12 cellular contexts compared by ENCODE assay signal in the genomic region with DNA sequence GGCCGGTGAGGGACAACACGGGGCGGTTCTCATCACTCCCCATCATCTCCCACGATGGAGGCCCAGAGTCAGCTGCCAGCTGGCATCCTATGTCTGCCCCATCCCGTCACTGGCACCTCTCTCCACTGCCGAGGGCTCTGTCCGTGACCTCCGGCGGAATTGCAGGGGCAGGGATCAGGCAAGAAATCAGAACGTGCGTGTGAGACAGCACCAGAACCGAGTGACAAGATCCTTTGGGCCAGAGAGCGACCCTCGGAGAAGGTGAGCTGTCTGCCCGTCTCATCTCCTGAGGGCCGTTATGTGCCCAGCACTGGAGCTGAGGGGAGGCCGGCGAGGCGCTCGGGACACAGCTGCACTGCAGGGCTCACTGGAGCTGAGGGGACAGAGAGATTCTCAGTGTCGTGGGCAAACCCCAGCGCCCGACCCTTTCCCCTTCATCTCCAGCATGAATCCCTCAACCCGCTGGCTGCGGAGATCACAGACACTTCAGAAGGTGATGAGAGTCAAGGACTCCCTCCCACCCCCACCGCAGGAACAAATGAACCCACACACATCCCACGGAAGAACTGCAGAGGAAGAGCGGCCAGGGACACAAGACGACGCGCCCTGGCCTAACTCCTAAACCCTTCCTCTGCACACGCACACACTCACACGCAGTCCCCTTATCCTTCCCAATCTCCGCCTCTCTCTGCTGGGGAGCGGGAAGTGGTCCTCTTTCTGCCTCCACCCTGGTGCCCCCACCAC.
DNase-seq lines count a peak whose midpoint lies in the region; ATAC-seq, FAIRE-seq and TF ChIP-seq lines count a peak whose summit lies in the region.
"Had no signal": no experiment of that assay in that cellular context is flagged by ENCODE, and none has a peak within 500 bp of the region (broad histone marks: within the 10 kb centered on the region; RNA-seq: fewer than 3 reads in every experiment).

No MANE protein-coding gene starts in this region.

- H4K20me1 ChIP-seq in astrocyte (ENCODE audit: insufficient read depth, low read length): no peaks in the 10 kb centered on the region

- H3K4me2 ChIP-seq in astrocyte (ENCODE audit: low read length): no peak overlapping the region

- H3K27ac Mint-ChIP-seq in astrocyte (ENCODE audit: unreplicated experiment) (peak overlapping the region; percentile 50), nephron progenitor cell (peak overlapping the region; percentile 82), endothelial cell (ENCODE audit: unreplicated experiment) (no peak overlapping the region)
- H3K27ac Mint-ChIP-seq: stimulated activated naive B cell treated with anti-CD40 and anti-IgM and Interleukin-4, amounts not matched to agents 10 μg/mL and 1 μg/mL and 100 μg/mL, for 72 hours had no signal

- H3K9me3 Mint-ChIP-seq in astrocyte (ENCODE audit: unreplicated experiment) (peaks cover 7% of the 10 kb centered on the region), nephron progenitor cell (no peaks in the 10 kb centered on the region), endothelial cell (ENCODE audit: unreplicated experiment) (no peaks in the 10 kb centered on the region)
- H3K9me3 Mint-ChIP-seq: stimulated activated naive B cell treated with anti-CD40 and anti-IgM and Interleukin-4, amounts not matched to agents 10 μg/mL and 1 μg/mL and 100 μg/mL, for 72 hours had no signal

- no peak overlapping the region for H3K4me3 ChIP-seq in astrocyte (ENCODE audit: insufficient read depth, low read depth, low read length)
- H3K4me3 ChIP-seq in upper lobe of right lung: no peak overlapping the region

- H3K4me3 Mint-ChIP-seq in astrocyte (ENCODE audit: unreplicated experiment) (no peak overlapping the region), nephron progenitor cell (no peak overlapping the region), endothelial cell (ENCODE audit: unreplicated experiment) (no peak overlapping the region)
- H3K4me3 Mint-ChIP-seq: IgD-negative memory B cell; stimulated activated naive B cell treated with anti-CD40 and anti-IgM and Interleukin-4, amounts not matched to agents 10 μg/mL and 1 μg/mL and 100 μg/mL, for 72 hours had no signal

- H3K27me3 ChIP-seq in astrocyte (ENCODE audit: insufficient read depth, low read length) (no peaks in the 10 kb centered on the region), upper lobe of right lung (no peaks in the 10 kb centered on the region)

- H3K9ac ChIP-seq in astrocyte (ENCODE audit: low read length): no peak overlapping the region

- H3K4me1 Mint-ChIP-seq in astrocyte (ENCODE audit: low read depth, unreplicated experiment): peaks cover 69% of the 10 kb centered on the region
- H3K4me1 Mint-ChIP-seq in nephron progenitor cell: peaks cover 78% of the 10 kb centered on the region
- peaks cover 11% of the 10 kb centered on the region for H3K4me1 Mint-ChIP-seq in endothelial cell (ENCODE audit: unreplicated experiment)
- H3K4me1 Mint-ChIP-seq: IgD-negative memory B cell; stimulated activated naive B cell treated with anti-CD40 and anti-IgM and Interleukin-4, amounts not matched to agents 10 μg/mL and 1 μg/mL and 100 μg/mL, for 72 hours had no signal

- FAIRE-seq in astrocyte (lab: Jason Lieb, UNC): no peak

- peaks cover 44% of the 10 kb centered on the region for H3K36me3 Mint-ChIP-seq in astrocyte (ENCODE audit: low read depth, unreplicated experiment)
- H3K36me3 Mint-ChIP-seq in nephron progenitor cell (ENCODE audit: low read depth): peaks cover 66% of the 10 kb centered on the region
- H3K36me3 Mint-ChIP-seq in endothelial cell (ENCODE audit: low read depth, unreplicated experiment): peaks cover 18% of the 10 kb centered on the region
- H3K36me3 Mint-ChIP-seq: stimulated activated naive B cell treated with anti-CD40 and anti-IgM and Interleukin-4, amounts not matched to agents 10 μg/mL and 1 μg/mL and 100 μg/mL, for 72 hours had no signal

- peaks cover 76% of the 10 kb centered on the region for H3K79me2 ChIP-seq in astrocyte (ENCODE audit: insufficient read depth, low read length)

- intact Hi-C loops in cardiac septum (cut with DNase I): no loop called here
- intact Hi-C loops in upper lobe of right lung (cut with DNase I): no loop called here

- TF ChIP-seq CTCF in astrocyte (IDR thresholded peaks at IDR 0.05; ENCODE audit: insufficient read depth, low read depth, low read length) (no peak), nephron progenitor cell (IDR thresholded peaks at IDR 0.05) (no peak), upper lobe of right lung (IDR thresholded peaks at IDR 0.05) (no peak), endothelial cell (IDR thresholded peaks at IDR 0.05; ENCODE audit: unreplicated experiment) (no peak)

- H3K4me1 ChIP-seq in astrocyte (ENCODE audit: insufficient read depth, low read length) (peaks cover 50% of the 10 kb centered on the region), upper lobe of right lung (peaks cover 46% of the 10 kb centered on the region)

- H2AFZ ChIP-seq in astrocyte (ENCODE audit: low read depth, low read length): no peak overlapping the region

- H3K36me3 ChIP-seq in astrocyte (ENCODE audit: insufficient read depth, low read length) (peaks cover 67% of the 10 kb centered on the region), upper lobe of right lung (peaks cover 16% of the 10 kb centered on the region)

- H3K9me3 ChIP-seq in astrocyte (ENCODE audit: insufficient read depth, low read depth, low read length): peaks cover 12% of the 10 kb centered on the region
- no peaks in the 10 kb centered on the region for H3K9me3 ChIP-seq in upper lobe of right lung

- H3K27ac ChIP-seq in astrocyte (ENCODE audit: low read depth, low read length): peak overlapping the region; percentile 45
- peak overlapping the region; percentile 73 for H3K27ac ChIP-seq in upper lobe of right lung

- ATAC-seq in upper lobe of right lung: no peak
- ATAC-seq: stimulated activated naive B cell treated with anti-CD40 and anti-IgM and Interleukin-4, amounts not matched to agents 10 μg/mL and 1 μg/mL and 100 μg/mL, for 72 hours had no signal

- DNase-seq in astrocyte (ENCODE audit: low read depth): no peak
- peak; percentile 71 for DNase-seq in cardiac septum (ENCODE audit: low spot score)
- no peak for DNase-seq in nephron progenitor cell
- DNase-seq in upper lobe of right lung: peak; percentile 48
- DNase-seq in endothelial cell (ENCODE audit: low spot score): no peak
- DNase-seq in MV-4-11 (lab: John Stamatoyannopoulos, UW): no peak
- DNase-seq in midbrain (lab: John Stamatoyannopoulos, UW): no peak
- DNase-seq: activated naive CD4-positive, alpha-beta T cell treated with anti-CD3 and anti-CD28 coated beads, Interleukin-2, amount 50 U/mL, for 16 hours; NCI-H1048; NCI-H2171 treated with DMSO at 0.1 percent for 48 hours; stimulated activated naive B cell treated with anti-CD40 and anti-IgM and Interleukin-4, amounts not matched to agents 10 μg/mL and 1 μg/mL and 100 μg/mL, for 72 hours had no signal

- no peaks in the 10 kb centered on the region for H3K27me3 Mint-ChIP-seq in astrocyte (ENCODE audit: low read depth, unreplicated experiment)
- peaks cover 11% of the 10 kb centered on the region for H3K27me3 Mint-ChIP-seq in nephron progenitor cell (ENCODE audit: low read depth, poor library complexity)
- H3K27me3 Mint-ChIP-seq in endothelial cell (ENCODE audit: unreplicated experiment): peaks cover 1% of the 10 kb centered on the region

Comparison
In these comparisons a context has a peak if more than half of its experiments do, and no peak if none do; other contexts are left out.
1. DNase-seq: peak in cardiac septum (single experiment) and upper lobe of right lung (single experiment); none in astrocyte (single experiment), nephron progenitor cell (single experiment), endothelial cell (single experiment), MV-4-11 (single experiment) and midbrain (single experiment).